Comparison of ENCODE assay signal across 15 cellular contexts in the genomic region with DNA sequence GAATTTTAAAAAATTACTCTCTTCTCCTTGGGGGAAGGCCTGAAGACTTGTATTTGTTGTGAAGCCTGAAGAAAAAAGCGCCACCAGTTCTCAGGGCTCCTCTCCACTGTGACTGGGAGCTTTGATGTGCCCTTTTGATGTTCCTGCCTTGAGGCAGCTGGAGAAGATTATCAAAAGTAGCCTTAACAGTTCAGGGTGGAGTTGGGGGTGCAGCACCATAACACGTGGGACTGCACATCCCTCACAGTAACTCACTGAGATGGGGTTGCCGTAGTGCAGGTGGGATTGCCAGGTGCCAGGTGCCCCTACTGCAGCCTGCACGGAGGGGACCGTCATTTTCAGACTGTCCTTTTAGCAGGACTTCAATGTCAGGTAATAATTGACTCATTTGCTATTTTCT.
"Had no signal": no experiment of that assay in that cellular context is flagged by ENCODE, and none has a peak within 500 bp of the region (broad histone marks: within the 10 kb centered on the region; RNA-seq: fewer than 3 reads in every experiment).

No MANE protein-coding gene starts in this region.

- H3K9me3 Mint-ChIP-seq: activated naive CD4-positive, alpha-beta T cell treated with anti-CD3 and anti-CD28 coated beads for 36 hours; activated naive CD8-positive, alpha-beta T cell treated with anti-CD3 and anti-CD28 coated beads, Interleukin-2, amount 50 U/mL, for 24 hours; stimulated activated naive CD8-positive, alpha-beta T cell treated with anti-CD3 and anti-CD28 coated beads, Interleukin-15, amount 100 ng/mL, for 72 hours; type B pancreatic cell had no signal

- H3K4me3 Mint-ChIP-seq: activated CD8-positive, alpha-beta memory T cell treated with anti-CD3 and anti-CD28 coated beads, Interleukin-2, amount 10 ng/mL, durations not matched to agents 7 days and 5 days; activated naive CD4-positive, alpha-beta T cell treated with anti-CD3 and anti-CD28 coated beads for 36 hours; activated naive CD8-positive, alpha-beta T cell treated with anti-CD3 and anti-CD28 coated beads, Interleukin-2, amount 50 U/mL, for 24 hours; dendritic cell treated with granulocyte-macrophage colony-stimulating factor and Interleukin-4, amounts not matched to agents 40 ng/mL and 50 ng/mL, for 4 days; natural killer cell treated with Interleukin-12 subunit alpha and Interleukin-12 subunit beta and Interleukin-15 and Interleukin-18, amount 100 ng/mL, for 72 hours; stimulated activated naive CD8-positive, alpha-beta T cell treated with anti-CD3 and anti-CD28 coated beads, Interleukin-15, amount 100 ng/mL, for 72 hours; type B pancreatic cell had no signal

- H3K4me1 Mint-ChIP-seq: activated CD8-positive, alpha-beta memory T cell treated with anti-CD3 and anti-CD28 coated beads, Interleukin-2, amount 10 ng/mL, durations not matched to agents 7 days and 5 days; activated naive CD8-positive, alpha-beta T cell treated with anti-CD3 and anti-CD28 coated beads, Interleukin-2, amount 50 U/mL, for 24 hours; stimulated activated naive CD8-positive, alpha-beta T cell treated with anti-CD3 and anti-CD28 coated beads, Interleukin-15, amount 100 ng/mL, for 72 hours had no signal

- H3K9me3 ChIP-seq: psoas muscle, right lobe of liver, spleen had no signal

- H3K4me3 ChIP-seq: left ventricle myocardium inferior, psoas muscle, right lobe of liver, spleen had no signal

- H3K36me3 Mint-ChIP-seq: activated CD8-positive, alpha-beta memory T cell treated with anti-CD3 and anti-CD28 coated beads, Interleukin-2, amount 10 ng/mL, durations not matched to agents 7 days and 5 days; natural killer cell treated with Interleukin-12 subunit alpha and Interleukin-12 subunit beta and Interleukin-15 and Interleukin-18, amount 100 ng/mL, for 72 hours; type B pancreatic cell had no signal

- H3K27ac ChIP-seq: left ventricle myocardium inferior, psoas muscle, right lobe of liver, spleen, VCaP had no signal

- H3K27me3 ChIP-seq: right lobe of liver, spleen had no signal

- H3K4me1 ChIP-seq: left ventricle myocardium inferior, psoas muscle, right lobe of liver, spleen had no signal

- H3K36me3 ChIP-seq: left ventricle myocardium inferior, right lobe of liver, spleen had no signal

- H3K27me3 Mint-ChIP-seq: activated CD8-positive, alpha-beta memory T cell treated with anti-CD3 and anti-CD28 coated beads, Interleukin-2, amount 10 ng/mL, durations not matched to agents 7 days and 5 days; activated naive CD8-positive, alpha-beta T cell treated with anti-CD3 and anti-CD28 coated beads, Interleukin-2, amount 50 U/mL, for 24 hours; dendritic cell treated with granulocyte-macrophage colony-stimulating factor and Interleukin-4, amounts not matched to agents 40 ng/mL and 50 ng/mL, for 4 days; natural killer cell treated with Interleukin-12 subunit alpha and Interleukin-12 subunit beta and Interleukin-15 and Interleukin-18, amount 100 ng/mL, for 72 hours; stimulated activated naive CD8-positive, alpha-beta T cell treated with anti-CD3 and anti-CD28 coated beads, Interleukin-15, amount 100 ng/mL, for 72 hours had no signal

- DNase-seq: activated CD4-positive, alpha-beta T cell treated with anti-CD3 and anti-CD28 coated beads, Interleukin-2, amount 50 U/mL, for 48 hours; activated CD8-positive, alpha-beta memory T cell treated with anti-CD3 and anti-CD28 coated beads, Interleukin-2, amount 10 ng/mL, durations not matched to agents 7 days and 5 days; activated naive CD4-positive, alpha-beta T cell treated with anti-CD3 and anti-CD28 coated beads for 36 hours; activated naive CD8-positive, alpha-beta T cell treated with anti-CD3 and anti-CD28 coated beads, Interleukin-2, amount 50 U/mL, for 24 hours; activated T-cell treated with anti-CD3 and anti-CD28 coated beads, Interleukin-2, amount 50 U/mL, for 1 hour; left ventricle myocardium inferior; psoas muscle; right lobe of liver; spleen; stimulated activated naive CD8-positive, alpha-beta T cell treated with anti-CD3 and anti-CD28 coated beads, Interleukin-15, amount 100 ng/mL, for 72 hours had no signal

- H3K27ac Mint-ChIP-seq: activated CD8-positive, alpha-beta memory T cell treated with anti-CD3 and anti-CD28 coated beads, Interleukin-2, amount 10 ng/mL, durations not matched to agents 7 days and 5 days; activated naive CD4-positive, alpha-beta T cell treated with anti-CD3 and anti-CD28 coated beads for 36 hours; activated naive CD8-positive, alpha-beta T cell treated with anti-CD3 and anti-CD28 coated beads, Interleukin-2, amount 50 U/mL, for 24 hours; activated T-helper 2 cell treated with anti-CD3 and anti-CD28 coated beads, Interferon-gamma antibody, Interleukin-2, Interleukin-4, amounts not matched to agents 10 μg/mL and 5 μg/mL and 100 μg/mL, durations not matched to agents 14 hours and 24 hours and 36 hours; dendritic cell treated with granulocyte-macrophage colony-stimulating factor and Interleukin-4, amounts not matched to agents 40 ng/mL and 50 ng/mL, for 4 days; natural killer cell treated with Interleukin-12 subunit alpha and Interleukin-12 subunit beta and Interleukin-15 and Interleukin-18, amount 100 ng/mL, for 72 hours; stimulated activated naive CD8-positive, alpha-beta T cell treated with anti-CD3 and anti-CD28 coated beads, Interleukin-15, amount 100 ng/mL, for 72 hours; type B pancreatic cell had no signal
